13 cellular contexts compared by ENCODE assay signal in the genomic region with DNA sequence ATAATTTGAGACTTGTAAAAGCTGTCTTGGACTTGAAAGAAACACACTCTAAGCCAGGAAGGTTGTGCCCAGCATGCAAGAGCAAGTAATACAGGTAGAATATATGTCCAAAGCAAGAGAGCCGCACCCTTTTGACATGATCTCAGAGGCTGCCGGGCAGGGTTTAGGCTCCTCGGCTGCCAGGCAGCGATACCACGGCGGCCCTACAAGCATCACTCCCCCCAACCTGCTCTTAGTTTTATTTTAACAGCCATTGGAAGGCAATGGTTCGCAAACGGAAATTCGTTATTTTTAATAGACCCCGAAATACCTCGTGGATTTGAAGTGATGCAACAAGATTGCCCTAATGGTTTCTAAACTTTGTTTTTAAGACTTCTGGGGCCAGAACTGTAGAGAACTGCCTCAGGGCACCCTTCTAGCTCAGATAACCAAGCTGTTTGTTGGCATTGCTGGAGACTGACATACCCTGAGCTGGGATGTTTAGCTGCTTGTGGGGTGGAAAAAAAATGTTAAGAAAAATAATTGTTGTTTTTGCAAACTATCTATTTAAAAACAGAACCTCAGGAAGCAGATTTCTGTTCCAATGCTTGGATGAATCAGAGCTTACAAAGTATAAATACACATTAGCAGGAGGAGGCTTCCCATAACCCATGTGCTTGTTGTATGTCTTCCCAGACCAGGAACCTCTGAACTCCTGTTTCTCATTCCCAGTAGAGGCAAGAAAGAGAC. TPM values are rescaled to one million over a fixed set of nuclear protein-coding genes. Genes with fewer than 3 reads are reported as not detected.
DNase-seq lines count a peak whose midpoint lies in the region; ATAC-seq and TF ChIP-seq lines count a peak whose summit lies in the region.
"Had no signal": no experiment of that assay in that cellular context is flagged by ENCODE, and none has a peak within 500 bp of the region (broad histone marks: within the 10 kb centered on the region; RNA-seq: fewer than 3 reads in every experiment).

No MANE protein-coding gene starts in this region.

- H3K27ac ChIP-seq in GM23338 (ENCODE audit: low read depth) (peak overlapping the region; percentile 52; the same call in 1 of the 2 replicates), left ventricle myocardium inferior (replicated peaks) (peak overlapping the region; percentile 72), smooth muscle cell (ENCODE audit: low read depth) (peak overlapping the region; percentile 11)

- peaks cover 7% of the 10 kb centered on the region for H3K27me3 Mint-ChIP-seq in GM23338 (ENCODE audit: insufficient read depth, low read depth, poor library complexity)
- H3K27me3 Mint-ChIP-seq: type B pancreatic cell had no signal

- H3K79me2 ChIP-seq in GM23338 (replicated peaks; ENCODE audit: insufficient read depth) (0 out of 2 replicates have a peak, but pooled peaks cover 3% of the 10 kb centered on the region), smooth muscle cell (ENCODE audit: low read depth) (peaks cover 10% of the 10 kb centered on the region)

- H3K27me3 ChIP-seq in GM23338 (ENCODE audit: insufficient read depth) (no peaks in the 10 kb centered on the region), left ventricle myocardium inferior (ENCODE audit: low read depth) (no peaks in the 10 kb centered on the region), smooth muscle cell (ENCODE audit: low read depth) (no peaks in the 10 kb centered on the region)
- H3K27me3 ChIP-seq: body of pancreas had no signal

- H3K9me2 ChIP-seq in GM23338 (ENCODE audit: insufficient read depth): no peaks in the 10 kb centered on the region; the same call in 1 of the 2 replicates

- no peak for ATAC-seq in GM23338
- ATAC-seq: body of pancreas had no signal

- H3K36me3 ChIP-seq in GM23338 (ENCODE audit: insufficient read depth) (peaks cover 12% of the 10 kb centered on the region), left ventricle myocardium inferior (peaks cover 26% of the 10 kb centered on the region), smooth muscle cell (ENCODE audit: low read depth) (peaks cover 6% of the 10 kb centered on the region)

- no peak overlapping the region for H3K4me2 ChIP-seq in GM23338
- peak overlapping the region; percentile 7 for H3K4me2 ChIP-seq in smooth muscle cell

- H3K27ac Mint-ChIP-seq in GM23338: no peak overlapping the region
- H3K27ac Mint-ChIP-seq: type B pancreatic cell had no signal

- H3K4me1 Mint-ChIP-seq in GM23338: peaks cover 82% of the 10 kb centered on the region

- H2AFZ ChIP-seq in GM23338: no peak overlapping the region
- H2AFZ ChIP-seq in smooth muscle cell (ENCODE audit: low read depth): no peak overlapping the region

- no peak for DNase-seq in GM23338 (ENCODE audit: low spot score)
- DNase-seq in astrocyte of the hippocampus (ENCODE audit: low read depth, low spot score): peak; percentile 44
- no peak for DNase-seq in left ventricle myocardium inferior
- DNase-seq in smooth muscle cell (lab: John Stamatoyannopoulos, UW; ENCODE audit: unreplicated experiment): no peak
- no peak for DNase-seq in activated CD4-positive, alpha-beta T cell treated with anti-CD3 and anti-CD28 coated beads, Interleukin-2, amount 50 U/mL, for 1 hour
- DNase-seq in SHP77 (lab: John Stamatoyannopoulos, UW): no peak
- DNase-seq in DMS79 (lab: John Stamatoyannopoulos, UW): no peak
- no peak for DNase-seq in foreskin melanocyte
- DNase-seq: body of pancreas; DND-41; stimulated activated CD4-positive, alpha-beta T cell treated with anti-CD3 and anti-CD28 coated beads, Interleukin-4, amount 100 ng/mL, for 1 hour; T-helper 1 cell had no signal

- intact Hi-C loops in left ventricle myocardium inferior (cut with micrococcal nuclease): no loop called here

- H3K9ac ChIP-seq in smooth muscle cell (ENCODE audit: low read depth): no peak overlapping the region

- H3K4me3 Mint-ChIP-seq in GM23338: no peak overlapping the region
- H3K4me3 Mint-ChIP-seq: type B pancreatic cell had no signal

- H3F3A ChIP-seq in GM23338 (replicated peaks; ENCODE audit: low read depth) (no peaks in the 10 kb centered on the region), smooth muscle cell (ENCODE audit: low read depth) (peaks cover 23% of the 10 kb centered on the region)

- WGBS in smooth muscle cell (ENCODE audit: low lambda C conversion rate): 75% methylated on average over 11 of the region's 11 CpGs

- peaks cover 62% of the 10 kb centered on the region for H3K4me1 ChIP-seq in GM23338 (ENCODE audit: insufficient read depth)
- peaks cover 75% of the 10 kb centered on the region for H3K4me1 ChIP-seq in left ventricle myocardium inferior
- peaks cover 80% of the 10 kb centered on the region for H3K4me1 ChIP-seq in smooth muscle cell (ENCODE audit: low read depth)

- H4K20me1 ChIP-seq in GM23338 (replicated peaks; ENCODE audit: insufficient read depth): 0 out of 2 replicates have a peak, but pooled peaks cover 2% of the 10 kb centered on the region
- H4K20me1 ChIP-seq in smooth muscle cell (ENCODE audit: low read depth): peaks cover 15% of the 10 kb centered on the region

- peaks cover 24% of the 10 kb centered on the region for H3K36me3 Mint-ChIP-seq in GM23338 (ENCODE audit: low read depth)

- H3K9me3 ChIP-seq in left ventricle myocardium inferior (replicated peaks) (no peaks in the 10 kb centered on the region), smooth muscle cell (replicated peaks; ENCODE audit: low read depth) (no peaks in the 10 kb centered on the region)
- H3K9me3 ChIP-seq: body of pancreas had no signal

- TF ChIP-seq CTCF in GM23338 (conservative IDR thresholded peaks at IDR 0.05; ENCODE audit: low read depth in 2 of 2) (no peak), left ventricle myocardium inferior (IDR thresholded peaks at IDR 0.05; ENCODE audit: borderline replicate concordance) (no peak), smooth muscle cell (IDR thresholded peaks at IDR 0.05; ENCODE audit: borderline replicate concordance, insufficient read depth, poor library complexity, severe bottlenecking) (no peak)

- no peak overlapping the region for H3K4me3 ChIP-seq in GM23338
- H3K4me3 ChIP-seq in left ventricle myocardium inferior: no peak overlapping the region
- no peak overlapping the region for H3K4me3 ChIP-seq in smooth muscle cell
- H3K4me3 ChIP-seq: body of pancreas had no signal

- no peaks in the 10 kb centered on the region for H3K9me3 Mint-ChIP-seq in GM23338
- H3K9me3 Mint-ChIP-seq: type B pancreatic cell had no signal

TF ChIP-seq in GM23338, 12 proteins besides CTCF, POLR2A, EP300 and RAD21 (continues in another document):
- no peak for TF ChIP-seq CREB1 (CRISPR knock-in tag; IDR thresholded peaks at IDR 0.05; ENCODE audit: low read depth)
- TF ChIP-seq STAT1 (IDR thresholded peaks at IDR 0.05; ENCODE audit: unreplicated experiment): no peak
- TF ChIP-seq EZH2phosphoT487 (IDR thresholded peaks at IDR 0.05; ENCODE audit: unreplicated experiment): no peak
- TF ChIP-seq, protein P1, sequence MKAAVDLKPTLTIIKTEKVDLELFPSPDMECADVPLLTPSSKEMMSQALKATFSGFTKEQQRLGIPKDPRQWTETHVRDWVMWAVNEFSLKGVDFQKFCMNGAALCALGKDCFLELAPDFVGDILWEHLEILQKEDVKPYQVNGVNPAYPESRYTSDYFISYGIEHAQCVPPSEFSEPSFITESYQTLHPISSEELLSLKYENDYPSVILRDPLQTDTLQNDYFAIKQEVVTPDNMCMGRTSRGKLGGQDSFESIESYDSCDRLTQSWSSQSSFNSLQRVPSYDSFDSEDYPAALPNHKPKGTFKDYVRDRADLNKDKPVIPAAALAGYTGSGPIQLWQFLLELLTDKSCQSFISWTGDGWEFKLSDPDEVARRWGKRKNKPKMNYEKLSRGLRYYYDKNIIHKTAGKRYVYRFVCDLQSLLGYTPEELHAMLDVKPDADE (IDR thresholded peaks at IDR 0.05): no peak

RNA-seq across cellular contexts. Expression of a gene that starts 39.0 kb away (rescaled TPM):
- total RNA-seq in GM23338 (2014; rRNA removed; shearing (Covaris generic)): 42.0 and 46.5 TPM in 2 replicates
- 7.1 and 9.7 TPM in 2 replicates for polyA plus RNA-seq in GM23338 (2016; fragmentation: Nextera tagmentation; extraction: Ambion mirVana)
- 20.5 TPM for total RNA-seq in left ventricle myocardium inferior
- total RNA-seq in smooth muscle cell: 126 and 135 TPM in 2 replicates
- polyA plus RNA-seq in smooth muscle cell: 45.0 and 73.6 TPM in 2 replicates

Comparison
In these comparisons a context has a peak if more than half of its experiments do, and no peak if none do; other contexts are left out.
1. H3K27ac ChIP-seq: peak in every context shown above with its lines; median percentile 72 in left ventricle myocardium inferior; 52 in GM23338; 11 in smooth muscle cell.